ENCODE assay signal across 8 cellular contexts in the genomic region with DNA sequence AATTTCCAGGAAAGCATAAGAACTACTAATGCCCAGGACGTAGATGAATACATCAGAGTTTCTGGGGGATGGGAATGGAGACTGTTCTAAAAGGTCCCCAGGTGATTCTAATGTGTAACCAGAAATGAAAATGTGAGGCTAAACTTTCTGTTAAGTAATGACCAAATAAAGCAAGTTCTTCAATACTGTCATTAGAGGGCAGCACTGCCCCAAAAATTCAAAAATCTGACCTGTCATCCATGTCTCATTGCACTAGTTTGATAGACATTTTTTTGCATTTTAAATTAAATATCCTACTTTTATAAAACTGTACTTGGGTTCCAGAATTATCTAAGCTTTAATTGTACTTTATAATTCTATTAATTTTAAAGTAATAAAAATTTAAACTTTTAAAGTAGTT.
A peak's percentile ranks its signal among the peaks of the same experiment; 100 is the strongest.
DNase-seq lines count a peak whose midpoint lies in the region; ATAC-seq and TF ChIP-seq lines count a peak whose summit lies in the region.

No MANE protein-coding gene starts in this region.

- peak; percentile 36 for DNase-seq in D341Med (ENCODE audit: low spot score)
- DNase-seq in NCI-H345 (lab: John Stamatoyannopoulos, UW), result peak; percentile 36
- peak; percentile 42 for DNase-seq in brain microvascular endothelial cell
- peak in 1 of 2 donors; percentile 1 for DNase-seq in memory B cell (ENCODE audit: low spot score in 2 of 2)
- DNase-seq in activated effector memory CD4-positive, alpha-beta T cell treated with Interleukin-2 at 50 U/mL for 16 hours, result no peak
- no peak for DNase-seq in stimulated activated CD4-positive, alpha-beta T cell treated with anti-CD3 and anti-CD28 coated beads, Interleukin-1b, Interleukin-23, amount 100 ng/mL, for 48 hours

- ATAC-seq in GM18861 (IDR thresholded peaks at IDR 0.05; ENCODE audit: unreplicated experiment) (peak; percentile 77), HG03159 (IDR thresholded peaks at IDR 0.05; ENCODE audit: unreplicated experiment) (peak; percentile 67), memory B cell (ENCODE audit: low read depth) (peak; percentile 29)

- H3K27me3 ChIP-seq in brain microvascular endothelial cell (replicated peaks), result no peaks in the 10 kb centered on the region

- H3K36me3 ChIP-seq in brain microvascular endothelial cell (replicated peaks), result no peaks in the 10 kb centered on the region

- H3K4me3 Mint-ChIP-seq in memory B cell, result no peak overlapping the region

- no peaks in the 10 kb centered on the region for H3K36me3 Mint-ChIP-seq in memory B cell

- H3K27ac ChIP-seq in brain microvascular endothelial cell, result no peak overlapping the region

- H3K27me3 Mint-ChIP-seq in memory B cell, result peaks cover 6% of the 10 kb centered on the region

- H3K4me1 Mint-ChIP-seq in memory B cell, result no peaks in the 10 kb centered on the region

- TF ChIP-seq CTCF in brain microvascular endothelial cell (IDR thresholded peaks at IDR 0.05; ENCODE audit: low read depth, low read length, missing control alignments), result peak; percentile 61

- in situ Hi-C loops in brain microvascular endothelial cell (cut with HindIII; ENCODE audit: low pct_ligation_motif_present, low sequenced_read_pairs), result no loop called here

- H3K9me3 Mint-ChIP-seq in memory B cell, result no peaks in the 10 kb centered on the region

- no peak overlapping the region for H3K4me3 ChIP-seq in brain microvascular endothelial cell (ENCODE audit: low read depth, low read length)

- H3K27ac Mint-ChIP-seq in memory B cell, result no peak overlapping the region

Comparison
In these comparisons a context has a peak if more than half of its experiments do, and no peak if none do; other contexts are left out.
1. DNase-seq: peak in D341Med (single experiment), NCI-H345 (single experiment) and brain microvascular endothelial cell (single experiment); none in activated effector memory CD4-positive, alpha-beta T cell treated with Interleukin-2 at 50 U/mL for 16 hours (single experiment) and stimulated activated CD4-positive, alpha-beta T cell treated with anti-CD3 and anti-CD28 coated beads, Interleukin-1b, Interleukin-23, amount 100 ng/mL, for 48 hours (single experiment).
2. Peak in every context shown above with its lines, with median percentiles within 50 percentile points of each other: ATAC-seq.